23 cellular contexts compared by ENCODE assay signal in the genomic region with DNA sequence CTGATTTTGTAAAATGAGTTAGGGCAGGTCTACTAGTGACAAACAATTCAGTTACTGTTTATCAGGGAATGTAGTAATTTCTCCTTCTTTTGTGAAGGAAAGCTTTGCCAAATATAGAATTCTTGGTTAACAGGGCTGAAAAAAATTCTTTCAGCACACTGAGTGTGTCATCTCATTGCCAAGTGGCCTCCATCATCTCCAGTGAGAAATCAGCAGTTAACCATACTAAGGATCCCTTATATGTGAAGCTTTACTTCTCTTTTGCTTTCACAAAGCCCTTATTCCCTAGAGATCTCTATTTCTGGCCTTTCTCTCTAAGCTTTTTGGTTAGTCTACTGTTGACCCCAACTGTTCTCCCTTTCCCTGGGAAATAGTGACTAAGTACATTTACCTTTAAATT.
"Had no signal": no experiment of that assay in that cellular context is flagged by ENCODE, and none has a peak within 500 bp of the region (broad histone marks: within the 10 kb centered on the region; RNA-seq: fewer than 3 reads in every experiment).

No MANE protein-coding gene starts in this region.

- H3K27me3 ChIP-seq: ascending aorta, brain microvascular endothelial cell, gastrocnemius medialis, neural progenitor cell, sigmoid colon, transverse colon had no signal

- H3K4me1 ChIP-seq: neural progenitor cell, sigmoid colon, transverse colon had no signal

- H3K27ac ChIP-seq: ascending aorta, brain microvascular endothelial cell, gastrocnemius medialis, neural progenitor cell, sigmoid colon, transverse colon, WERI-Rb-1 had no signal

- H3K9me3 ChIP-seq: gastrocnemius medialis had no signal

- DNase-seq: activated CD4-positive, alpha-beta T cell treated with anti-CD3 and anti-CD28 coated beads for 1 hour; activated CD4-positive, alpha-beta T cell treated with anti-CD3 and anti-CD28 coated beads, Interleukin-2, amount 50 U/mL, for 1 hour; activated CD8-positive, alpha-beta T cell treated with anti-CD3 and anti-CD28 coated beads, Interleukin-2, amount 10 ng/mL, durations not matched to agents 7 days and 5 days; activated gamma-delta T cell treated with Interleukin-2 at 50 U/mL for 16 hours; brain microvascular endothelial cell; caudate nucleus; effector memory CD4-positive, alpha-beta T cell; gastrocnemius medialis; head of caudate nucleus; islet precursor cell; left cardiac atrium; naive thymus-derived CD4-positive, alpha-beta T cell; posterior cingulate gyrus; sigmoid colon; stimulated activated CD4-positive, alpha-beta T cell treated with anti-CD3 and anti-CD28 coated beads, Interleukin-15, amount 100 ng/mL, for 24 hours; stimulated activated naive B cell treated with anti-CD40 and anti-IgM and Interleukin-4, amounts not matched to agents 10 μg/mL and 1 μg/mL and 100 μg/mL, for 72 hours; transverse colon; WERI-Rb-1 had no signal

- H3K4me3 ChIP-seq: ascending aorta, gastrocnemius medialis, neural progenitor cell, sigmoid colon, smooth muscle cell, transverse colon had no signal

- H3K27me3 Mint-ChIP-seq: activated naive CD4-positive, alpha-beta T cell treated with anti-CD3 and anti-CD28 coated beads, Interleukin-2, amount 50 U/mL, for 24 hours; memory B cell; naive thymus-derived CD4-positive, alpha-beta T cell; stimulated activated naive B cell treated with anti-CD40 and anti-IgM and Interleukin-4, amounts not matched to agents 10 μg/mL and 1 μg/mL and 100 μg/mL, for 72 hours had no signal

- H3K9ac ChIP-seq: neural progenitor cell had no signal

- H3K9me3 Mint-ChIP-seq: activated naive CD4-positive, alpha-beta T cell treated with anti-CD3 and anti-CD28 coated beads, Interleukin-2, amount 50 U/mL, for 24 hours had no signal

- H2AFZ ChIP-seq: neural progenitor cell had no signal

- H3K4me3 Mint-ChIP-seq: activated CD8-positive, alpha-beta T cell treated with anti-CD3 and anti-CD28 coated beads, Interleukin-2, amount 10 ng/mL, durations not matched to agents 7 days and 5 days; activated naive CD4-positive, alpha-beta T cell treated with anti-CD3 and anti-CD28 coated beads, Interleukin-2, amount 50 U/mL, for 24 hours; memory B cell; naive thymus-derived CD4-positive, alpha-beta T cell; neural progenitor cell; stimulated activated naive B cell treated with anti-CD40 and anti-IgM and Interleukin-4, amounts not matched to agents 10 μg/mL and 1 μg/mL and 100 μg/mL, for 72 hours had no signal

- H3K36me3 ChIP-seq: ascending aorta, brain microvascular endothelial cell, gastrocnemius medialis, neural progenitor cell, sigmoid colon, WERI-Rb-1 had no signal

- ATAC-seq: activated CD8-positive, alpha-beta T cell treated with anti-CD3 and anti-CD28 coated beads, Interleukin-2, amount 10 ng/mL, durations not matched to agents 7 days and 5 days; gastrocnemius medialis; left cardiac atrium; naive thymus-derived CD4-positive, alpha-beta T cell; stimulated activated naive B cell treated with anti-CD40 and anti-IgM and Interleukin-4, amounts not matched to agents 10 μg/mL and 1 μg/mL and 100 μg/mL, for 72 hours had no signal

- H3K4me2 ChIP-seq: neural progenitor cell, smooth muscle cell had no signal

- H3K27ac Mint-ChIP-seq: activated CD8-positive, alpha-beta T cell treated with anti-CD3 and anti-CD28 coated beads, Interleukin-2, amount 10 ng/mL, durations not matched to agents 7 days and 5 days; activated naive CD4-positive, alpha-beta T cell treated with anti-CD3 and anti-CD28 coated beads, Interleukin-2, amount 50 U/mL, for 24 hours; memory B cell; naive thymus-derived CD4-positive, alpha-beta T cell; neural progenitor cell; stimulated activated naive B cell treated with anti-CD40 and anti-IgM and Interleukin-4, amounts not matched to agents 10 μg/mL and 1 μg/mL and 100 μg/mL, for 72 hours had no signal

- H3K4me1 Mint-ChIP-seq: activated naive CD4-positive, alpha-beta T cell treated with anti-CD3 and anti-CD28 coated beads, Interleukin-2, amount 50 U/mL, for 24 hours; memory B cell; neural progenitor cell had no signal
